Comparison of ENCODE assay signal across 16 cellular contexts in the genomic region with DNA sequence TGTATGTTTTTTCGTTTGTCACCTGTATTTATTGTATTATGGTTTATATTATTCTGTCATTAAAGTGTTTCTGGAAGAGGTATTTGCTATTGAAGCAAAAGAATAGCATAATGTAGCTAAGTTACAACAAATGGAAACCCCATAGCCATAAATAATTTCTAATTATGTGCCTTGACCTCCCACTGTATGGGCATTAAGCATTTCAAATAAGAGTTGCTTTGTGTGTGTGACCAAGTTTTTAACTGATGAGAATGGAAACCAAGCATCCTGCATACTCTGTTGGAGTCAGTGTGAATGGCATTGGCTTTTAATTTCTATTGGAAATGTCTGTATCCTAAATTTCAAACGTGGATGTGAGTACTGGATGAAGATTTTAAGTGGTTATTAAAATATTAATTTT.
DNase-seq lines count a peak whose midpoint lies in the region; TF ChIP-seq lines count a peak whose summit lies in the region.
"Had no signal": no experiment of that assay in that cellular context is flagged by ENCODE, and none has a peak within 500 bp of the region (broad histone marks: within the 10 kb centered on the region; RNA-seq: fewer than 3 reads in every experiment).

No MANE protein-coding gene starts in this region.

- TF ChIP-seq POLR2A in adrenal gland (IDR thresholded peaks at IDR 0.05), result no peak

- H3K4me1 ChIP-seq in SJCRH30 (peaks cover 25% of the 10 kb centered on the region), subcutaneous abdominal adipose tissue (ENCODE audit: control insufficient read depth in 5 of 5, insufficient read depth in 5 of 5, low read length in 5 of 5) (peaks cover 0 to 41% (median 19%) of the 10 kb centered on the region in 5 donors), adrenal gland (replicated peaks in 1 of 2) (peaks cover 0 to 6% of the 10 kb centered on the region in 2 donors)

- WGBS in adrenal gland, 4 donors, result 82 to 89% (median 84%) methylated on average over 2 of the region's 2 CpGs

- no peaks in the 10 kb centered on the region for H3K9me3 Mint-ChIP-seq in activated T-helper 2 cell treated with anti-CD3 and anti-CD28 coated beads, Interferon-gamma antibody, Interleukin-2, Interleukin-4, amounts not matched to agents 10 μg/mL and 5 μg/mL and 100 μg/mL, durations not matched to agents 14 hours and 24 hours and 36 hours
- H3K9me3 Mint-ChIP-seq: GM23338 had no signal

- intact Hi-C loops in activated T-helper 2 cell treated with anti-CD3 and anti-CD28 coated beads, Interferon-gamma antibody, Interleukin-2, Interleukin-4, amounts not matched to agents 10 μg/mL and 5 μg/mL and 100 μg/mL, durations not matched to agents 14 hours and 24 hours and 36 hours (cut with micrococcal nuclease), result no loop called here
- intact Hi-C loops in adrenal gland (cut with DNase I), result no loop called here

- H3K36me3 ChIP-seq in SJCRH30, result peaks cover 7% of the 10 kb centered on the region
- peaks cover 5 to 17% (median 15%) of the 10 kb centered on the region in 5 donors for H3K36me3 ChIP-seq in subcutaneous abdominal adipose tissue (ENCODE audit: control insufficient read depth in 5 of 5, insufficient read depth in 5 of 5, low read length in 5 of 5)
- no peaks in the 10 kb centered on the region for H3K36me3 ChIP-seq in adrenal gland (replicated peaks in 1 of 2)

- TF ChIP-seq CTCF in GM10266 (IDR thresholded peaks at IDR 0.05; ENCODE audit: control insufficient read depth, insufficient read depth, low read depth, missing control alignments), result no peak
- TF ChIP-seq CTCF in adrenal gland (IDR thresholded peaks at IDR 0.05), result no peak

- H3K27ac Mint-ChIP-seq in activated T-helper 2 cell treated with anti-CD3 and anti-CD28 coated beads, Interferon-gamma antibody, Interleukin-2, Interleukin-4, amounts not matched to agents 10 μg/mL and 5 μg/mL and 100 μg/mL, durations not matched to agents 14 hours and 24 hours and 36 hours, result peak overlapping the region; percentile 34
- H3K27ac Mint-ChIP-seq: CD4-positive, alpha-beta memory T cell; GM23338; H9 had no signal

- H3K4me1 Mint-ChIP-seq in activated T-helper 2 cell treated with anti-CD3 and anti-CD28 coated beads, Interferon-gamma antibody, Interleukin-2, Interleukin-4, amounts not matched to agents 10 μg/mL and 5 μg/mL and 100 μg/mL, durations not matched to agents 14 hours and 24 hours and 36 hours (ENCODE audit: low read depth), result peaks cover 32% of the 10 kb centered on the region
- H3K4me1 Mint-ChIP-seq: CD4-positive, alpha-beta memory T cell had no signal

- H3K36me3 Mint-ChIP-seq in activated T-helper 2 cell treated with anti-CD3 and anti-CD28 coated beads, Interferon-gamma antibody, Interleukin-2, Interleukin-4, amounts not matched to agents 10 μg/mL and 5 μg/mL and 100 μg/mL, durations not matched to agents 14 hours and 24 hours and 36 hours (ENCODE audit: low read depth), result peaks cover 61% of the 10 kb centered on the region
- H3K36me3 Mint-ChIP-seq: CD4-positive, alpha-beta memory T cell had no signal

- H3K27me3 Mint-ChIP-seq in activated T-helper 2 cell treated with anti-CD3 and anti-CD28 coated beads, Interferon-gamma antibody, Interleukin-2, Interleukin-4, amounts not matched to agents 10 μg/mL and 5 μg/mL and 100 μg/mL, durations not matched to agents 14 hours and 24 hours and 36 hours (ENCODE audit: low read depth), result no peaks in the 10 kb centered on the region
- H3K27me3 Mint-ChIP-seq: CD4-positive, alpha-beta memory T cell had no signal

- H3K9me3 ChIP-seq in SJCRH30 (replicated peaks) (no peaks in the 10 kb centered on the region), subcutaneous abdominal adipose tissue (ENCODE audit: control insufficient read depth in 5 of 5, low read length in 5 of 5) (no peaks in the 10 kb centered on the region), adrenal gland (replicated peaks in 1 of 3) (no peaks in the 10 kb centered on the region)

- no peaks in the 10 kb centered on the region for H3K27me3 ChIP-seq in SJCRH30
- no peaks in the 10 kb centered on the region for H3K27me3 ChIP-seq in subcutaneous abdominal adipose tissue (ENCODE audit: control insufficient read depth in 5 of 5, insufficient read depth in 4 of 5, low read length in 5 of 5)
- no peaks in the 10 kb centered on the region for H3K27me3 ChIP-seq in adrenal gland

- no peak overlapping the region for H3K4me3 Mint-ChIP-seq in activated T-helper 2 cell treated with anti-CD3 and anti-CD28 coated beads, Interferon-gamma antibody, Interleukin-2, Interleukin-4, amounts not matched to agents 10 μg/mL and 5 μg/mL and 100 μg/mL, durations not matched to agents 14 hours and 24 hours and 36 hours (ENCODE audit: low read depth)
- H3K4me3 Mint-ChIP-seq: CD4-positive, alpha-beta memory T cell; GM23338; H9 had no signal

- peak overlapping the region in 1 of 5 donors; percentile 35 for H3K9ac ChIP-seq in subcutaneous abdominal adipose tissue (ENCODE audit: low read length in 5 of 5)

- DNase-seq in SJCRH30, result peak in 1 of 2 experiments; percentile 81
- no peak for DNase-seq in activated T-helper 2 cell treated with anti-CD3 and anti-CD28 coated beads, Interferon-gamma antibody, Interleukin-2, Interleukin-4, amounts not matched to agents 10 μg/mL and 5 μg/mL and 100 μg/mL, durations not matched to agents 14 hours and 24 hours and 36 hours (ENCODE audit: low spot score)
- peak; percentile 52 for DNase-seq in foreskin melanocyte
- DNase-seq in NCI-H1930 (lab: John Stamatoyannopoulos, UW), result no peak
- no peak for DNase-seq in GM10266 (ENCODE audit: extremely low spot score)
- DNase-seq in adrenal gland, result no peak
- DNase-seq: C1 segment of cervical spinal cord; Calu3; CD4-positive, alpha-beta memory T cell; COR-L47; DMS53; DMS79 treated with DMSO at 0.1 percent for 48 hours; GF-D8; H9 had no signal

- H3K4me3 ChIP-seq in SJCRH30 (peak overlapping the region; percentile 68), subcutaneous abdominal adipose tissue (ENCODE audit: low read depth in 1 of 5, low read length in 5 of 5) (no peak overlapping the region), adrenal gland (no peak overlapping the region)
- H3K4me3 ChIP-seq: GM23338 had no signal

- peak overlapping the region; percentile 99 for H3K27ac ChIP-seq in SJCRH30
- peak overlapping the region; percentile 35 for H3K27ac ChIP-seq in subcutaneous abdominal adipose tissue (ENCODE audit: low read depth, low read length)
- H3K27ac ChIP-seq in adrenal gland, result no peak overlapping the region

Comparison
In these comparisons a context has a peak if more than half of its experiments do, and no peak if none do; other contexts are left out.
1. H3K27ac ChIP-seq: peak in SJCRH30 (single experiment) and subcutaneous abdominal adipose tissue (single experiment); none in adrenal gland (0 of 5).